Comparison of ENCODE assay signal across 28 cellular contexts in the genomic region with DNA sequence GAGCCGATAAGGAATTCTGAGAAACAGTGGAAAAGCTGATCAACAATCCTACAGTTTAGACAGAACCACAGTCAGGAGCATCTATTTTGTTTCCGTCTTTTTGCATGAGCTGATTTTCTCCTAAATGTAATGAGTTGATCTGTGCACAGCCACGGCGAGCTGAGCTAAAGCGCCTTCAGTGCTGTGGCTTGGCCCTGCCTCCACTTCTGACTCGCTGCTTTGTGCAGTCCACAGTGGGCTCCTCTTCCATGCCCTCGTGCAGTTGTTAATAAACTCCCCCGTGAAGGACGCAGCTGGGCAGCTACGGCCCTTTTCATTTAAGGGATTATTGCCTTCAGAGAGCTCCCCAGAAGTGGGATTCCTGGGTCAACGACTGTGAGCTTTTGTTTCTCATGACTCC. TPM values are rescaled to one million over a fixed set of nuclear protein-coding genes. Genes with fewer than 3 reads are reported as not detected.
"Had no signal": no experiment of that assay in that cellular context is flagged by ENCODE, and none has a peak within 500 bp of the region (broad histone marks: within the 10 kb centered on the region; RNA-seq: fewer than 3 reads in every experiment).

No MANE protein-coding gene starts in this region.

- H3K9me3 ChIP-seq: colonic mucosa, esophagus squamous epithelium, heart right ventricle, left lung, prostate gland, right atrium auricular region, sigmoid colon, spleen, testis, tibial artery had no signal

- H3K36me3 ChIP-seq: colonic mucosa, esophagus squamous epithelium, heart right ventricle, left lung, prostate gland, right atrium auricular region, sigmoid colon, spleen, tibial artery had no signal

- H3K4me1 ChIP-seq: colonic mucosa, left lung, prostate gland had no signal

- H3K36me3 Mint-ChIP-seq: naive thymus-derived CD4-positive, alpha-beta T cell; stimulated activated memory B cell treated with anti-CD40 and anti-IgM and Interleukin-4, amounts not matched to agents 10 μg/mL and 1 μg/mL and 100 μg/mL, for 72 hours; type B pancreatic cell had no signal

- H3K27me3 ChIP-seq: colonic mucosa, heart right ventricle, left lung, right atrium auricular region, spleen, testis had no signal

- DNase-seq: colonic mucosa; effector CD8-positive, alpha-beta T cell; esophagus squamous epithelium; foreskin melanocyte; glutamatergic neuron; heart right ventricle; hippocampal formation; left cardiac atrium; mesendoderm; midbrain; naive thymus-derived CD4-positive, alpha-beta T cell; nucleus accumbens; sigmoid colon; spleen; stimulated activated CD4-positive, alpha-beta T cell treated with anti-CD3 and anti-CD28 coated beads, Interleukin-4, amount 100 ng/mL, for 4 hours; stimulated activated naive CD8-positive, alpha-beta T cell treated with anti-CD3 and anti-CD28 coated beads, Interleukin-15, Interleukin-2, amounts not matched to agents 100 U/mL and 50 U/mL, for 24 hours; substantia nigra; testis; tibial artery had no signal

- H3K9me3 Mint-ChIP-seq: dendritic cell treated with granulocyte-macrophage colony-stimulating factor and Interleukin-4, amounts not matched to agents 40 ng/mL and 50 ng/mL, for 4 days; naive thymus-derived CD4-positive, alpha-beta T cell; stimulated activated memory B cell treated with anti-CD40 and anti-IgM and Interleukin-4, amounts not matched to agents 10 μg/mL and 1 μg/mL and 100 μg/mL, for 72 hours; type B pancreatic cell had no signal

- H3K4me3 ChIP-seq: colonic mucosa, esophagus squamous epithelium, heart right ventricle, left lung, prostate gland, right atrium auricular region, sigmoid colon, skin epidermis, spleen, testis, tibial artery had no signal

- H3K4me1 Mint-ChIP-seq: stimulated activated memory B cell treated with anti-CD40 and anti-IgM and Interleukin-4, amounts not matched to agents 10 μg/mL and 1 μg/mL and 100 μg/mL, for 72 hours had no signal

- H3K27ac ChIP-seq: colonic mucosa, heart right ventricle, left lung, prostate gland, right atrium auricular region, skin epidermis, spleen, tibial artery had no signal

- ATAC-seq: heart right ventricle; left cardiac atrium; left lung; naive thymus-derived CD4-positive, alpha-beta T cell; stimulated activated memory B cell treated with anti-CD40 and anti-IgM and Interleukin-4, amounts not matched to agents 10 μg/mL and 1 μg/mL and 100 μg/mL, for 72 hours; stimulated activated naive CD8-positive, alpha-beta T cell treated with anti-CD3 and anti-CD28 coated beads, Interleukin-15, Interleukin-2, amounts not matched to agents 100 U/mL and 50 U/mL, for 24 hours had no signal

- H3K27ac Mint-ChIP-seq: dendritic cell treated with granulocyte-macrophage colony-stimulating factor and Interleukin-4, amounts not matched to agents 40 ng/mL and 50 ng/mL, for 4 days; naive thymus-derived CD4-positive, alpha-beta T cell; stimulated activated memory B cell treated with anti-CD40 and anti-IgM and Interleukin-4, amounts not matched to agents 10 μg/mL and 1 μg/mL and 100 μg/mL, for 72 hours; type B pancreatic cell had no signal

- H3K4me3 Mint-ChIP-seq: dendritic cell treated with granulocyte-macrophage colony-stimulating factor and Interleukin-4, amounts not matched to agents 40 ng/mL and 50 ng/mL, for 4 days; naive thymus-derived CD4-positive, alpha-beta T cell; stimulated activated memory B cell treated with anti-CD40 and anti-IgM and Interleukin-4, amounts not matched to agents 10 μg/mL and 1 μg/mL and 100 μg/mL, for 72 hours; type B pancreatic cell had no signal

RNA-seq across cellular contexts. Expression of a gene that starts 39.4 kb away (rescaled TPM):
- total RNA-seq: endothelial cell of umbilical vein, epithelial cell of proximal tubule had no signal
- polyA plus RNA-seq: naive thymus-derived CD4-positive, alpha-beta T cell had no signal
